In genomic region chr4:167779280-167779679, GRCh38 we compare ENCODE assay signal across 26 cellular contexts.
DNase-seq lines count a peak whose midpoint lies in the region; ATAC-seq and TF ChIP-seq lines count a peak whose summit lies in the region.
"Had no signal": no experiment of that assay in that cellular context is flagged by ENCODE, and none has a peak within 500 bp of the region (broad histone marks: within the 10 kb centered on the region; RNA-seq: fewer than 3 reads in every experiment).

No MANE protein-coding gene starts in this region.

- no peaks in the 10 kb centered on the region for H3K27me3 ChIP-seq in ACC112 (ENCODE audit: insufficient read depth, low read length)
- H3K27me3 ChIP-seq in SK-N-SH (ENCODE audit: insufficient read depth) = no peaks in the 10 kb centered on the region
- H3K27me3 ChIP-seq in tibial artery = no peaks in the 10 kb centered on the region
- H3K27me3 ChIP-seq: adrenal gland; BLaER1 treated with 17β-estradiol and CSF1 and Interleukin-3, amounts not matched to agents 10 nM and 100 nM; pancreas; stomach had no signal

- H3K9me2 ChIP-seq in SK-N-SH = no peaks in the 10 kb centered on the region; the same call in 1 of the 2 replicates

- peak overlapping the region; percentile 91 for H3K4me3 Mint-ChIP-seq in HFFc6
- no peak overlapping the region for H3K4me3 Mint-ChIP-seq in mesothelial cell of epicardium
- no peak overlapping the region for H3K4me3 Mint-ChIP-seq in activated naive CD8-positive, alpha-beta T cell treated with anti-CD3 and anti-CD28 coated beads, Interleukin-2, amount 50 U/mL, for 24 hours
- H3K4me3 Mint-ChIP-seq: activated CD4-positive, alpha-beta memory T cell treated with anti-CD3 and anti-CD28 coated beads, Interleukin-2, amount 10 ng/mL, durations not matched to agents 7 days and 5 days; activated naive CD4-positive, alpha-beta T cell treated with anti-CD3 and anti-CD28 coated beads for 36 hours; activated T-helper 1 cell treated with anti-CD3 and anti-CD28 coated beads, Interleukin-12 subunit alpha, Interleukin-12 subunit beta, Interleukin-2, Interleukin-4 antibody, amounts not matched to agents 30 ng/mL and 10 ng/mL and 1 ng/mL, durations not matched to agents 14 hours and 24 hours and 36 hours had no signal

- 12% methylated on average over 5 of the region's 5 CpGs for WGBS in SK-N-SH (ENCODE audit: low lambda C conversion rate)

- POLR2A ChIA-PET in SK-N-SH (lab: Yijun Ruan, JAX) (no interaction called here), HEK293T (lab: Yijun Ruan, JAX) (no interaction called here)

- TF ChIP-seq CTCF in HFFc6 (IDR thresholded peaks at IDR 0.05) (peak; percentile 35; the same call in 1 of the 2 replicates), SK-N-SH (IDR thresholded peaks at IDR 0.05) (no peak; the same call in 1 of the 2 replicates), mesothelial cell of epicardium (IDR thresholded peaks at IDR 0.05; ENCODE audit: unreplicated experiment) (no peak), tibial artery (IDR thresholded peaks at IDR 0.05) (no peak)

- H3K4me2 ChIP-seq in SK-N-SH = peak overlapping the region; percentile 79; the same call in 1 of the 2 replicates
- H3K4me2 ChIP-seq: BLaER1 treated with 17β-estradiol and CSF1 and Interleukin-3, amounts not matched to agents 10 nM and 100 nM had no signal

- peak overlapping the region; percentile 75 for H3K4me3 ChIP-seq in ACC112 (ENCODE audit: low read depth, low read length)
- H3K4me3 ChIP-seq in SK-N-SH (ENCODE audit: low read depth in 2 of 2, low read length in 1 of 2) = peak overlapping the region; percentile 28 to 66; a peak in 2 of 4 replicates
- no peak overlapping the region for H3K4me3 ChIP-seq in tibial artery
- H3K4me3 ChIP-seq: adrenal gland; BLaER1 treated with 17β-estradiol and CSF1 and Interleukin-3, amounts not matched to agents 10 nM and 100 nM; pancreas; skin epidermis; stomach had no signal

- H3K9me3 Mint-ChIP-seq in HFFc6 = no peaks in the 10 kb centered on the region
- H3K9me3 Mint-ChIP-seq in mesothelial cell of epicardium = peaks cover 13% of the 10 kb centered on the region
- H3K9me3 Mint-ChIP-seq in activated naive CD8-positive, alpha-beta T cell treated with anti-CD3 and anti-CD28 coated beads, Interleukin-2, amount 50 U/mL, for 24 hours = peaks cover 9% of the 10 kb centered on the region
- H3K9me3 Mint-ChIP-seq: activated CD4-positive, alpha-beta memory T cell treated with anti-CD3 and anti-CD28 coated beads, Interleukin-2, amount 10 ng/mL, durations not matched to agents 7 days and 5 days had no signal

- H3K9ac ChIP-seq in SK-N-SH = no peak overlapping the region
- H3K9ac ChIP-seq: BLaER1 treated with 17β-estradiol and CSF1 and Interleukin-3, amounts not matched to agents 10 nM and 100 nM had no signal

- H3K27me3 Mint-ChIP-seq in HFFc6 (ENCODE audit: insufficient read depth) = no peaks in the 10 kb centered on the region; the same call in 1 of the 2 replicates
- no peaks in the 10 kb centered on the region for H3K27me3 Mint-ChIP-seq in mesothelial cell of epicardium (ENCODE audit: low read depth)
- H3K27me3 Mint-ChIP-seq in activated naive CD8-positive, alpha-beta T cell treated with anti-CD3 and anti-CD28 coated beads, Interleukin-2, amount 50 U/mL, for 24 hours = no peaks in the 10 kb centered on the region
- H3K27me3 Mint-ChIP-seq: activated CD4-positive, alpha-beta memory T cell treated with anti-CD3 and anti-CD28 coated beads, Interleukin-2, amount 10 ng/mL, durations not matched to agents 7 days and 5 days had no signal

- intact Hi-C loops in tibial artery (cut with DNase I; ENCODE audit: low total_unique reads) = no loop called here

- H4K20me1 ChIP-seq in SK-N-SH (ENCODE audit: insufficient read depth) = no peaks in the 10 kb centered on the region
- H4K20me1 ChIP-seq: BLaER1 treated with 17β-estradiol and CSF1 and Interleukin-3, amounts not matched to agents 10 nM and 100 nM had no signal

- H3K27ac ChIP-seq in ACC112 (ENCODE audit: low read depth, low read length) = no peak overlapping the region
- H3K27ac ChIP-seq in SK-N-SH (ENCODE audit: low read depth in 2 of 2, low read length in 1 of 2) = no peak overlapping the region
- H3K27ac ChIP-seq in tibial artery = no peak overlapping the region
- H3K27ac ChIP-seq: adrenal gland; BLaER1 treated with 17β-estradiol and CSF1 and Interleukin-3, amounts not matched to agents 10 nM and 100 nM; pancreas; skin epidermis; stomach had no signal

- peak overlapping the region; percentile 86 for H2AFZ ChIP-seq in ACC112 (ENCODE audit: low read length, unreplicated experiment)
- H2AFZ ChIP-seq in SK-N-SH (ENCODE audit: low read depth) = peak overlapping the region; percentile 73; the same call in 1 of the 2 replicates

- no peak for DNase-seq in HFFc6
- DNase-seq in SK-N-SH = no peak
- DNase-seq in fibroblast of peridontal ligament (ENCODE audit: extremely low read depth) = peak; percentile 13
- no peak for DNase-seq in mesothelial cell of epicardium (ENCODE audit: low spot score in 2 of 2, unreplicated experiment in 2 of 2)
- no peak for DNase-seq in HEK293T (ENCODE audit: extremely low spot score)
- no peak for DNase-seq in activated naive CD8-positive, alpha-beta T cell treated with anti-CD3 and anti-CD28 coated beads, Interleukin-2, amount 50 U/mL, for 24 hours
- DNase-seq in tibial artery = no peak
- DNase-seq: activated CD4-positive, alpha-beta memory T cell treated with anti-CD3 and anti-CD28 coated beads, Interleukin-2, amount 10 ng/mL, durations not matched to agents 7 days and 5 days; activated CD4-positive, alpha-beta T cell treated with anti-CD3 and anti-CD28 coated beads for 1 hour; activated CD8-positive, alpha-beta memory T cell treated with anti-CD3 and anti-CD28 coated beads, Interleukin-2, amount 50 U/mL, for 4 hours; activated naive CD4-positive, alpha-beta T cell treated with anti-CD3 and anti-CD28 coated beads for 36 hours; adrenal gland; GDM1; hippocampal formation; NCI-H2107; NCI-H446; NCI-H82; pancreas; retina; stomach; T-helper 2 cell had no signal

- TF ChIP-seq RAD21 in SK-N-SH (IDR thresholded peaks at IDR 0.05; ENCODE audit: low read length) = no peak

- H3K27ac Mint-ChIP-seq in HFFc6 (no peak overlapping the region; the same call in 1 of the 2 replicates), mesothelial cell of epicardium (no peak overlapping the region)
- no peak overlapping the region for H3K27ac Mint-ChIP-seq in activated naive CD8-positive, alpha-beta T cell treated with anti-CD3 and anti-CD28 coated beads, Interleukin-2, amount 50 U/mL, for 24 hours
- H3K27ac Mint-ChIP-seq: activated CD4-positive, alpha-beta memory T cell treated with anti-CD3 and anti-CD28 coated beads, Interleukin-2, amount 10 ng/mL, durations not matched to agents 7 days and 5 days; activated naive CD4-positive, alpha-beta T cell treated with anti-CD3 and anti-CD28 coated beads for 36 hours; activated T-helper 1 cell treated with anti-CD3 and anti-CD28 coated beads, Interleukin-12 subunit alpha, Interleukin-12 subunit beta, Interleukin-2, Interleukin-4 antibody, amounts not matched to agents 30 ng/mL and 10 ng/mL and 1 ng/mL, durations not matched to agents 14 hours and 24 hours and 36 hours had no signal

- H3K9me3 ChIP-seq in SK-N-SH (no peaks in the 10 kb centered on the region), tibial artery (no peaks in the 10 kb centered on the region)
- H3K9me3 ChIP-seq: adrenal gland; BLaER1 treated with 17β-estradiol and CSF1 and Interleukin-3, amounts not matched to agents 10 nM and 100 nM; pancreas; stomach had no signal

- H3K4me1 Mint-ChIP-seq in HFFc6 (ENCODE audit: low read depth) (no peaks in the 10 kb centered on the region; the same call in 1 of the 2 replicates), mesothelial cell of epicardium (no peaks in the 10 kb centered on the region)
- no peaks in the 10 kb centered on the region for H3K4me1 Mint-ChIP-seq in activated naive CD8-positive, alpha-beta T cell treated with anti-CD3 and anti-CD28 coated beads, Interleukin-2, amount 50 U/mL, for 24 hours
- H3K4me1 Mint-ChIP-seq: activated CD4-positive, alpha-beta memory T cell treated with anti-CD3 and anti-CD28 coated beads, Interleukin-2, amount 10 ng/mL, durations not matched to agents 7 days and 5 days had no signal

- no peaks in the 10 kb centered on the region for H3F3A ChIP-seq in SK-N-SH (replicated peaks; ENCODE audit: insufficient read depth)

- CTCF ChIA-PET in SK-N-SH (lab: Yijun Ruan, JAX) = no interaction called here
- CTCF ChIA-PET in HEK293T (lab: Yijun Ruan, JAX) = no interaction called here

- TF ChIP-seq EP300 in SK-N-SH (IDR thresholded peaks at IDR 0.05; ENCODE audit: borderline replicate concordance in 1 of 2, low read depth in 1 of 2, low read length in 1 of 2) = no peak

- no peaks in the 10 kb centered on the region for H3K79me2 ChIP-seq in ACC112 (ENCODE audit: control insufficient read depth, insufficient read depth, low read length, unreplicated experiment)
- no peaks in the 10 kb centered on the region for H3K79me2 ChIP-seq in SK-N-SH (ENCODE audit: insufficient read depth)

- H3K4me1 ChIP-seq in ACC112 (ENCODE audit: control insufficient read depth, insufficient read depth, low read length, unreplicated experiment) = no peaks in the 10 kb centered on the region
- H3K4me1 ChIP-seq in SK-N-SH (ENCODE audit: control insufficient read depth in 1 of 2, insufficient read depth in 2 of 2, low read depth in 1 of 2, low read length in 1 of 2) = no peaks in the 10 kb centered on the region
- no peaks in the 10 kb centered on the region for H3K4me1 ChIP-seq in tibial artery
- H3K4me1 ChIP-seq: adrenal gland; BLaER1 treated with 17β-estradiol and CSF1 and Interleukin-3, amounts not matched to agents 10 nM and 100 nM; pancreas; stomach had no signal

- no peak for ATAC-seq in activated naive CD8-positive, alpha-beta T cell treated with anti-CD3 and anti-CD28 coated beads, Interleukin-2, amount 50 U/mL, for 24 hours
- ATAC-seq: pancreas, Right ventricle myocardium inferior had no signal

- H3K36me3 ChIP-seq in ACC112 (ENCODE audit: insufficient read depth, low read length) (no peaks in the 10 kb centered on the region), SK-N-SH (replicated peaks in 1 of 2; ENCODE audit: control insufficient read depth in 1 of 2, insufficient read depth in 2 of 2, low read length in 1 of 2) (no peaks in the 10 kb centered on the region), tibial artery (no peaks in the 10 kb centered on the region)
- H3K36me3 ChIP-seq: adrenal gland; BLaER1 treated with 17β-estradiol and CSF1 and Interleukin-3, amounts not matched to agents 10 nM and 100 nM; pancreas; stomach had no signal

- no peaks in the 10 kb centered on the region for H3K36me3 Mint-ChIP-seq in HFFc6 (ENCODE audit: low read depth)
- no peaks in the 10 kb centered on the region for H3K36me3 Mint-ChIP-seq in mesothelial cell of epicardium
- H3K36me3 Mint-ChIP-seq in activated naive CD8-positive, alpha-beta T cell treated with anti-CD3 and anti-CD28 coated beads, Interleukin-2, amount 50 U/mL, for 24 hours (ENCODE audit: low read depth) = no peaks in the 10 kb centered on the region

TF ChIP-seq in HEK293T, 16 proteins besides CTCF, POLR2A, EP300 and RAD21:
- no peak for TF ChIP-seq HDGF (IDR thresholded peaks at IDR 0.05; ENCODE audit: borderline replicate concordance)
- no peak for TF ChIP-seq FOXM1 (IDR thresholded peaks at IDR 0.05; ENCODE audit: borderline replicate concordance)

Comparison
In these comparisons a context has a peak if more than half of its experiments do, and no peak if none do; other contexts are left out.
1. H3K4me3 ChIP-seq: peak in ACC112 (single experiment) and SK-N-SH (2 of 2); none in tibial artery (0 of 2).